ENCODE assay signal across 8 cellular contexts in the genomic region with DNA sequence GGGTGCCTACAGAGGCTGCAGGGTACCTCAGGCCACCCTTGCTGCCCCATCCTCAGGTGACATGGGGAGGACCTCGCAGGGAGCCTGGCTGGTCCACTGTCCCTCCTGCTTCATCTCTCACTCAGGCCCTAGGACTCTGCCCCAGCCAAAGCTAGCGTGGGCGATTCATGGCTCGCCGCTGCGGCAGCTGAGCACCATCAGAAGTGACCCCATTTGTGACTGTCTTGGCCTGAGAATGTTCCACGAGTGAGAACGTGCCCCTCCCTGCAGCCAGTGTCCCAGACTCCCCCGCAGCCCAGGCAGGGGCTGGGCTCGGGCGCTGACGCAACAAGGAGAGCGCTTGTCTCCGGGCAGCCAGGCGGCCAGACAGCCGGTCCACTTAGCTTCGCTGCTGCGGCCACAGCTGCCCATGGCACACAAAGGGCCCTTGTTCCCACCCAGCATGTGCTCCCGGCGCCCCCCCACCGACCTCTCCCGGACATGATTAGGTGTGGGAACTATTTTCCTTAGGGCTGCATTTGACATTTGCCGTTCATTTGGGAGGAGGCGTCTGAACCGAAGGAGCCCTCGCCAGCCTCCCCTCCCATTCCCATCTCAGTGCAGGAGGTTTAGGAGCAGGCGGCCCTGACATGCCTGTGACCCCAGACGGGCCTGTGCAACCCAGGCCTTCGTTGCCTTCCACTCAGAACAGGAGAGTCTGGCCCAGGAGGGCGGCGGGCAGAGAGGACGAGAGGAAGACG. TPM values are rescaled to one million over a fixed set of nuclear protein-coding genes. Genes with fewer than 3 reads are reported as not detected.
A peak's percentile ranks its signal among the peaks of the same experiment; 100 is the strongest.
DNase-seq lines count a peak whose midpoint lies in the region; ATAC-seq and TF ChIP-seq lines count a peak whose summit lies in the region.

No MANE protein-coding gene starts in this region.

- no peaks in the 10 kb centered on the region for H3K36me3 ChIP-seq in ACC112 (ENCODE audit: insufficient read depth, low read length)

- no peak overlapping the region for H3K4me3 Mint-ChIP-seq in WTC11

- H3K27ac ChIP-seq in ACC112 (ENCODE audit: low read depth, low read length), result peak overlapping the region; percentile 33; the same call in 1 of the 2 replicates

- no peaks in the 10 kb centered on the region for H3K27me3 ChIP-seq in ACC112 (ENCODE audit: insufficient read depth, low read length)

- no peaks in the 10 kb centered on the region for H3K36me3 Mint-ChIP-seq in WTC11

- peaks cover 2% of the 10 kb centered on the region for H3K9me3 Mint-ChIP-seq in WTC11

- H3K4me1 Mint-ChIP-seq in WTC11, result peaks cover 6% of the 10 kb centered on the region; the same call in 1 of the 2 replicates

- peaks cover 35% of the 10 kb centered on the region for H3K4me1 ChIP-seq in ACC112 (ENCODE audit: control insufficient read depth, insufficient read depth, low read length, unreplicated experiment)

- H2AFZ ChIP-seq in ACC112 (ENCODE audit: low read length, unreplicated experiment), result peak overlapping the region; percentile 33

- ATAC-seq in WTC11, result no peak

- POLR2A ChIA-PET in WTC11 (lab: Charles Lee), result no interaction called here

- no peaks in the 10 kb centered on the region for H3K79me2 ChIP-seq in ACC112 (ENCODE audit: control insufficient read depth, insufficient read depth, low read length, unreplicated experiment)

- no peak overlapping the region for H3K27ac Mint-ChIP-seq in WTC11

- no peak for TF ChIP-seq CTCF in WTC11 (IDR thresholded peaks at IDR 0.05)

- H3K4me3 ChIP-seq in ACC112 (ENCODE audit: low read depth, low read length), result peak overlapping the region; percentile 22; the same call in 1 of the 2 replicates

- intact Hi-C loops in head of caudate nucleus (cut with DNase I), result no loop called here

- H3K27me3 Mint-ChIP-seq in WTC11 (ENCODE audit: low read depth), result peaks cover under 1% of the 10 kb centered on the region; the same call in 1 of the 2 replicates

- CTCF ChIA-PET in WTC11 (lab: Charles Lee), result interaction anchor here (0.9 kb wide), 1 partner anchor 168 kb away, joined by 3 read pairs; no protein-coding TSS in a partner anchor

- DNase-seq in WTC11 (ENCODE audit: low spot score) (peak; percentile 9), head of caudate nucleus (peak; percentile 86 to 97 (median 93)), occipital lobe (lab: John Stamatoyannopoulos, UW) (peak; percentile 84), DMS153 treated with DMSO at 0.1 percent for 48 hours (lab: John Stamatoyannopoulos, UW; ENCODE audit: unreplicated experiment) (no peak), NCI-H2196 treated with DMSO at 0.1 percent for 48 hours (lab: John Stamatoyannopoulos, UW; ENCODE audit: unreplicated experiment) (no peak), NCI-H1694 treated with DMSO at 0.1 percent for 48 hours (lab: John Stamatoyannopoulos, UW) (no peak)
- DNase-seq in activated effector memory CD4-positive, alpha-beta T cell treated with anti-CD3 and anti-CD28 coated beads, Interleukin-2, amount 50 U/mL, for 16 hours, result no peak

TF ChIP-seq in WTC11, 78 proteins besides CTCF, POLR2A, EP300 and RAD21:
- TF ChIP-seq TCF7 (CRISPR knock-in tag; IDR thresholded peaks at IDR 0.05; ENCODE audit: low read depth) (no peak), GABPB1 (CRISPR knock-in tag; IDR thresholded peaks at IDR 0.05) (peak; percentile 98), MYBL2 (CRISPR knock-in tag; IDR thresholded peaks at IDR 0.05) (no peak)

RNA-seq across cellular contexts. Expression of gene POFUT2, which starts 19.3 kb away (rescaled TPM):
- total RNA-seq in WTC11 (2021), result 37.1 to 41.4 TPM (median 39.7 TPM) in 3 replicates
- 9.8 TPM for total RNA-seq in occipital lobe

Comparison
In these comparisons a context has a peak if more than half of its experiments do, and no peak if none do; other contexts are left out.
1. DNase-seq: peak in WTC11 (single experiment), head of caudate nucleus (42 of 42) and occipital lobe (single experiment); none in DMS153 treated with DMSO at 0.1 percent for 48 hours (single experiment), NCI-H2196 treated with DMSO at 0.1 percent for 48 hours (single experiment), activated effector memory CD4-positive, alpha-beta T cell treated with anti-CD3 and anti-CD28 coated beads, Interleukin-2, amount 50 U/mL, for 16 hours (single experiment) and NCI-H1694 treated with DMSO at 0.1 percent for 48 hours (single experiment).